Comparison of ENCODE assay signal across 33 cellular contexts in the genomic region with DNA sequence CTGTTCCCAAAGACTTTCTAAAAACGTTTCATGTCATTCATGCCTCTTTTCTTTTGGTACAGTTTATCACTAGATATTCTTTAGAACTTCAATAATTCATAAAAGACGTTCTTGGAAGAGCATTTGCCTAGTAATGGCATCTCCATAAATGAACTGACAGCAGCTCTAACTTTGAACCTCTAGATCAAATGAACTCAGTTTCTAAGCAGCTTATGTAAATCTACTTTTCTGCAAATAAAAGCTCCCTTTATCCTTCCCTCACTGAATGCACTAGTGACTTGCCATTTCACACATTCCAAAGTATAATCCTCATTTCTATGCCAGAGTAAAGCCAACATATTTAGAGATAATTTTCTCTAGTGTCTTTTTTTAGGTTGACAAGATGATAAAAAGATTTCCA.
"Had no signal": no experiment of that assay in that cellular context is flagged by ENCODE, and none has a peak within 500 bp of the region (broad histone marks: within the 10 kb centered on the region; RNA-seq: fewer than 3 reads in every experiment).

No MANE protein-coding gene starts in this region.

- H3K4me1 Mint-ChIP-seq: activated CD4-positive, alpha-beta memory T cell treated with anti-CD3 and anti-CD28 coated beads, Interleukin-2, amount 10 ng/mL, durations not matched to agents 7 days and 5 days; activated CD4-positive, alpha-beta T cell treated with anti-CD3 and anti-CD28 coated beads for 36 hours; activated CD4-positive, alpha-beta T cell treated with anti-CD3 and anti-CD28 coated beads, Interleukin-2, amount 10 ng/mL, durations not matched to agents 7 days and 5 days; activated CD8-positive, alpha-beta memory T cell treated with anti-CD3 and anti-CD28 coated beads, Interleukin-2, amount 10 ng/mL, durations not matched to agents 7 days and 5 days; activated naive CD8-positive, alpha-beta T cell treated with anti-CD3 and anti-CD28 coated beads for 36 hours; brain; central memory CD8-positive, alpha-beta T cell had no signal

- FAIRE-seq: bronchial epithelial cell, TTC549 had no signal

- DNase-seq: activated B cell treated with CpG ODN at 0.5 μM for 24 hours; activated CD4-positive, alpha-beta memory T cell treated with anti-CD3 and anti-CD28 coated beads, Interleukin-2, amount 10 ng/mL, durations not matched to agents 7 days and 5 days; activated CD4-positive, alpha-beta T cell treated with anti-CD3 and anti-CD28 coated beads for 1 hour; activated CD4-positive, alpha-beta T cell treated with anti-CD3 and anti-CD28 coated beads for 36 hours; activated CD4-positive, alpha-beta T cell treated with anti-CD3 and anti-CD28 coated beads for 48 hours; activated CD4-positive, alpha-beta T cell treated with anti-CD3 and anti-CD28 coated beads, Interleukin-2, amount 10 ng/mL, durations not matched to agents 7 days and 5 days; activated CD4-positive, alpha-beta T cell treated with anti-CD3 and anti-CD28 coated beads, Interleukin-2, amount 50 U/mL, for 48 hours; activated CD8-positive, alpha-beta memory T cell treated with anti-CD3 and anti-CD28 coated beads for 24 hours; activated CD8-positive, alpha-beta memory T cell treated with anti-CD3 and anti-CD28 coated beads, Interleukin-2, amount 10 ng/mL, durations not matched to agents 7 days and 5 days; activated CD8-positive, alpha-beta memory T cell treated with anti-CD3 and anti-CD28 coated beads, Interleukin-2, amount 50 U/mL, for 48 hours; activated CD8-positive, alpha-beta T cell treated with anti-CD3 and anti-CD28 coated beads, Interleukin-2, amount 10 ng/mL, durations not matched to agents 7 days and 5 days; activated effector memory CD4-positive, alpha-beta T cell treated with Interleukin-2 at 50 U/mL for 16 hours; activated gamma-delta T cell; activated naive CD4-positive, alpha-beta T cell treated with anti-CD3 and anti-CD28 coated beads for 36 hours; activated naive CD4-positive, alpha-beta T cell treated with anti-CD3 and anti-CD28 coated beads, Interleukin-2, amount 50 U/mL, for 16 hours; activated naive CD8-positive, alpha-beta T cell treated with anti-CD3 and anti-CD28 coated beads for 36 hours; activated T-cell treated with anti-CD3 and anti-CD28 coated beads, Interleukin-2, amount 50 U/mL, for 24 hours; activated T-cell treated with anti-CD3 and anti-CD28 coated beads, Interleukin-2, amount 50 U/mL, for 48 hours; adrenal gland; amniotic stem cell; caudate nucleus; cerebellar nuclear complex; T-helper 1 cell; T-helper 2 cell; T-helper 9 cell had no signal

- H3K4me3 Mint-ChIP-seq: activated B cell treated with CpG ODN at 0.5 μM for 24 hours; activated CD4-positive, alpha-beta memory T cell treated with anti-CD3 and anti-CD28 coated beads, Interleukin-2, amount 10 ng/mL, durations not matched to agents 7 days and 5 days; activated CD4-positive, alpha-beta T cell treated with anti-CD3 and anti-CD28 coated beads for 36 hours; activated CD4-positive, alpha-beta T cell treated with anti-CD3 and anti-CD28 coated beads, Interleukin-2, amount 10 ng/mL, durations not matched to agents 7 days and 5 days; activated CD8-positive, alpha-beta memory T cell treated with anti-CD3 and anti-CD28 coated beads, Interleukin-2, amount 10 ng/mL, durations not matched to agents 7 days and 5 days; activated CD8-positive, alpha-beta T cell treated with anti-CD3 and anti-CD28 coated beads, Interleukin-2, amount 10 ng/mL, durations not matched to agents 7 days and 5 days; activated naive CD4-positive, alpha-beta T cell treated with anti-CD3 and anti-CD28 coated beads for 36 hours; activated naive CD8-positive, alpha-beta T cell treated with anti-CD3 and anti-CD28 coated beads for 36 hours; activated T-cell treated with anti-CD3 and anti-CD28 coated beads, Interleukin-2, amount 50 U/mL, for 24 hours; brain; central memory CD8-positive, alpha-beta T cell; T-helper 1 cell treated with Interleukin-12 subunit alpha and Interleukin-12 subunit beta and Interleukin-4 antibody, amounts not matched to agents 30 μg/mL and 1 μg/mL, for 36 hours; T-helper 2 cell treated with Interferon-gamma antibody and Interleukin-4, amounts not matched to agents 5 μg/mL and 100 μg/mL, for 36 hours had no signal

- ATAC-seq: activated CD4-positive, alpha-beta T cell treated with anti-CD3 and anti-CD28 coated beads for 36 hours; activated CD8-positive, alpha-beta memory T cell treated with anti-CD3 and anti-CD28 coated beads, Interleukin-2, amount 10 ng/mL, durations not matched to agents 7 days and 5 days; activated CD8-positive, alpha-beta T cell treated with anti-CD3 and anti-CD28 coated beads, Interleukin-2, amount 10 ng/mL, durations not matched to agents 7 days and 5 days; activated naive CD4-positive, alpha-beta T cell treated with anti-CD3 and anti-CD28 coated beads, Interleukin-2, amount 50 U/mL, for 72 hours had no signal

- H3K27ac Mint-ChIP-seq: activated B cell treated with CpG ODN at 0.5 μM for 24 hours; activated CD4-positive, alpha-beta memory T cell treated with anti-CD3 and anti-CD28 coated beads, Interleukin-2, amount 10 ng/mL, durations not matched to agents 7 days and 5 days; activated CD4-positive, alpha-beta T cell treated with anti-CD3 and anti-CD28 coated beads for 36 hours; activated CD4-positive, alpha-beta T cell treated with anti-CD3 and anti-CD28 coated beads, Interleukin-2, amount 10 ng/mL, durations not matched to agents 7 days and 5 days; activated CD8-positive, alpha-beta memory T cell treated with anti-CD3 and anti-CD28 coated beads, Interleukin-2, amount 10 ng/mL, durations not matched to agents 7 days and 5 days; activated CD8-positive, alpha-beta T cell treated with anti-CD3 and anti-CD28 coated beads, Interleukin-2, amount 10 ng/mL, durations not matched to agents 7 days and 5 days; activated naive CD4-positive, alpha-beta T cell treated with anti-CD3 and anti-CD28 coated beads for 36 hours; activated naive CD4-positive, alpha-beta T cell treated with anti-CD3 and anti-CD28 coated beads, Interleukin-2, amount 50 U/mL, for 72 hours; activated naive CD8-positive, alpha-beta T cell treated with anti-CD3 and anti-CD28 coated beads for 36 hours; activated T-cell treated with anti-CD3 and anti-CD28 coated beads, Interleukin-2, amount 50 U/mL, for 24 hours; activated T-helper 2 cell treated with anti-CD3 and anti-CD28 coated beads, Interferon-gamma antibody, Interleukin-2, Interleukin-4, amounts not matched to agents 10 μg/mL and 5 μg/mL and 100 μg/mL, durations not matched to agents 14 hours and 24 hours and 36 hours; brain; T-helper 1 cell treated with Interleukin-12 subunit alpha and Interleukin-12 subunit beta and Interleukin-4 antibody, amounts not matched to agents 30 μg/mL and 1 μg/mL, for 36 hours; T-helper 2 cell treated with Interferon-gamma antibody and Interleukin-4, amounts not matched to agents 5 μg/mL and 100 μg/mL, for 36 hours had no signal

- H3K27me3 Mint-ChIP-seq: activated B cell treated with CpG ODN at 0.5 μM for 24 hours; activated CD4-positive, alpha-beta memory T cell treated with anti-CD3 and anti-CD28 coated beads, Interleukin-2, amount 10 ng/mL, durations not matched to agents 7 days and 5 days; activated CD4-positive, alpha-beta T cell treated with anti-CD3 and anti-CD28 coated beads for 36 hours; activated CD4-positive, alpha-beta T cell treated with anti-CD3 and anti-CD28 coated beads, Interleukin-2, amount 10 ng/mL, durations not matched to agents 7 days and 5 days; activated CD8-positive, alpha-beta memory T cell treated with anti-CD3 and anti-CD28 coated beads, Interleukin-2, amount 10 ng/mL, durations not matched to agents 7 days and 5 days; activated naive CD8-positive, alpha-beta T cell treated with anti-CD3 and anti-CD28 coated beads for 36 hours; activated T-cell treated with anti-CD3 and anti-CD28 coated beads, Interleukin-2, amount 50 U/mL, for 24 hours; central memory CD8-positive, alpha-beta T cell had no signal
